1 cellular context compared by ENCODE assay signal in the genomic region with DNA sequence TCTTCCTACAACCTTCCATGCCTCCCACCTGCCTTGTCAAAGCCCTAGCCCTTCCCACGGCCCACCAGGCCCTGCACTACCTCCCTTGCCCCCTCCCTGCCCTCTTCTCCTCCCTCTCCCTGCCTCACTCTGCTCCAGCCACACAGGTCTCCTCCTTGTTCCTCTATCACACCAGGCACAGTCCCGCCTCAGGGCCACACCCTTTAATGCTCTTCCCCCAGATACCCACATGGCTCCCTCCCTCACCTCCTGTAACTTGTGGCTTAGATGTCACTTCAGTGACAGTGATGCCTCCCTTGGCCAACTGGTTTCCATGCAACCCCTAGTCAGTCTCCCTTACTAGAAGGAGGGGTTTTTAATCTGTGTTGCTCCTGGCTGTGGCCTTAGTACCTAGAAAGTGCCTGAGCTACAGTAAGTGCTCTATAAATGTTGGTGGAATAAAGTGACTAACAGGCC.
TF ChIP-seq lines count a peak whose summit lies in the region.

No MANE protein-coding gene starts in this region.

TF ChIP-seq in HepG2, 621 proteins besides CTCF, POLR2A, EP300 and RAD21:
- no peak for TF ChIP-seq ZNF17 (CRISPR knock-in tag; IDR thresholded peaks at IDR 0.05)
- TF ChIP-seq, protein P1, sequence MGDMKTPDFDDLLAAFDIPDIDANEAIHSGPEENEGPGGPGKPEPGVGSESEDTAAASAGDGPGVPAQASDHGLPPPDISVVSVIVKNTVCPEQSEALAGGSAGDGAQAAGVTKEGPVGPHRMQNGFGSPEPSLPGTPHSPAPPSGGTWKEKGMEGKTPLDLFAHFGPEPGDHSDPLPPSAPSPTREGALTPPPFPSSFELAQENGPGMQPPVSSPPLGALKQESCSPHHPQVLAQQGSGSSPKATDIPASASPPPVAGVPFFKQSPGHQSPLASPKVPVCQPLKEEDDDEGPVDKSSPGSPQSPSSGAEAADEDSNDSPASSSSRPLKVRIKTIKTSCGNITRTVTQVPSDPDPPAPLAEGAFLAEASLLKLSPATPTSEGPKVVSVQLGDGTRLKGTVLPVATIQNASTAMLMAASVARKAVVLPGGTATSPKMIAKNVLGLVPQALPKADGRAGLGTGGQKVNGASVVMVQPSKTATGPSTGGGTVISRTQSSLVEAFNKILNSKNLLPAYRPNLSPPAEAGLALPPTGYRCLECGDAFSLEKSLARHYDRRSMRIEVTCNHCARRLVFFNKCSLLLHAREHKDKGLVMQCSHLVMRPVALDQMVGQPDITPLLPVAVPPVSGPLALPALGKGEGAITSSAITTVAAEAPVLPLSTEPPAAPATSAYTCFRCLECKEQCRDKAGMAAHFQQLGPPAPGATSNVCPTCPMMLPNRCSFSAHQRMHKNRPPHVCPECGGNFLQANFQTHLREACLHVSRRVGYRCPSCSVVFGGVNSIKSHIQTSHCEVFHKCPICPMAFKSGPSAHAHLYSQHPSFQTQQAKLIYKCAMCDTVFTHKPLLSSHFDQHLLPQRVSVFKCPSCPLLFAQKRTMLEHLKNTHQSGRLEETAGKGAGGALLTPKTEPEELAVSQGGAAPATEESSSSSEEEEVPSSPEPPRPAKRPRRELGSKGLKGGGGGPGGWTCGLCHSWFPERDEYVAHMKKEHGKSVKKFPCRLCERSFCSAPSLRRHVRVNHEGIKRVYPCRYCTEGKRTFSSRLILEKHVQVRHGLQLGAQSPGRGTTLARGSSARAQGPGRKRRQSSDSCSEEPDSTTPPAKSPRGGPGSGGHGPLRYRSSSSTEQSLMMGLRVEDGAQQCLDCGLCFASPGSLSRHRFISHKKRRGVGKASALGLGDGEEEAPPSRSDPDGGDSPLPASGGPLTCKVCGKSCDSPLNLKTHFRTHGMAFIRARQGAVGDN (CRISPR knock-in tag; IDR thresholded peaks at IDR 0.05): 0 out of 2 replicates have a peak, but pooled peaks have one; percentile 6
- TF ChIP-seq FOXA1 (IDR thresholded peaks at IDR 0.05): no peak
- no peak for TF ChIP-seq FOXA1 (CRISPR knock-in tag; IDR thresholded peaks at IDR 0.05)
- TF ChIP-seq EHMT2 (IDR thresholded peaks at IDR 0.05; ENCODE audit: borderline replicate concordance, low read depth, low read length): no peak
- no peak for TF ChIP-seq NPAS2 (CRISPR knock-in tag; IDR thresholded peaks at IDR 0.05; ENCODE audit: borderline replicate concordance)
- no peak for TF ChIP-seq TCF12 (IDR thresholded peaks at IDR 0.05)
- no peak for TF ChIP-seq TCF12 (CRISPR knock-in tag; IDR thresholded peaks at IDR 0.05)
- 0 out of 2 replicates have a peak, but pooled peaks have one; percentile 5 for TF ChIP-seq ZBTB38 (CRISPR knock-in tag; IDR thresholded peaks at IDR 0.05)
- 0 out of 2 replicates have a peak, but pooled peaks have one; percentile 44 for TF ChIP-seq ZNF3 (CRISPR knock-in tag; IDR thresholded peaks at IDR 0.05)
